Comparison of ENCODE assay signal across 15 cellular contexts in the genomic region with DNA sequence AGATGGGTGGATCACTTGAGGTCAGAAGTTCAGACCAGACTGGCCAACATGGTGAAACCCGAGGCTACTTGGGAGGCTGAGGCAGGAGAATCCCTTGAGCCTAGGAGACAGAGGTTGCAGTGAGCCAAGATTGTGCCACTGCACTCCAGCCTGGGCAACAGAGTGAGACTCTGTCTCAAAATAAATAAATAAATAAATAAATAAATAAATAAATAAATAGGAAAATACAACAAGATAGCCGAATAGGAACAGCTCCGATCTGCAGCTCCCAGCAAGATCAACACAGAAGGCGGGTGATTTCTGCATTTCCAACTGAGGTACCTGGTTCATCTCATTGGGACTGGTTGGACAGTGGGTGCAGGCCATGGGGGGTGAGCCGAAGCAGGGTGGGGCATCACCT. TPM values are rescaled to one million over a fixed set of nuclear protein-coding genes. Genes with fewer than 3 reads are reported as not detected.
"Had no signal": no experiment of that assay in that cellular context is flagged by ENCODE, and none has a peak within 500 bp of the region (broad histone marks: within the 10 kb centered on the region; RNA-seq: fewer than 3 reads in every experiment).

No MANE protein-coding gene starts in this region.

RNA-seq across cellular contexts. Expression of gene REC114, which starts 4.5 kb away (rescaled TPM):
- total RNA-seq: activated B cell treated with CpG ODN at 0.5 μM for 24 hours; activated CD4-positive, alpha-beta memory T cell treated with anti-CD3 and anti-CD28 coated beads, Interleukin-2, amount 10 ng/mL, durations not matched to agents 7 days and 5 days; activated CD4-positive, alpha-beta T cell treated with anti-CD3 and anti-CD28 coated beads, Interleukin-2, amount 10 ng/mL, durations not matched to agents 24 days and 14 days; activated CD8-positive, alpha-beta memory T cell treated with anti-CD3 and anti-CD28 coated beads, Interleukin-2, amount 10 ng/mL, durations not matched to agents 7 days and 5 days; activated CD8-positive, alpha-beta T cell treated with anti-CD3 and anti-CD28 coated beads, Interleukin-2, amount 10 ng/mL, durations not matched to agents 7 days and 5 days; activated naive CD4-positive, alpha-beta T cell treated with anti-CD3 and anti-CD28 coated beads, Interleukin-2, amount 50 U/mL, for 72 hours; activated naive CD8-positive, alpha-beta T cell treated with anti-CD3 and anti-CD28 coated beads for 36 hours; activated T-helper 2 cell treated with anti-CD3 and anti-CD28 coated beads, Interferon-gamma antibody, Interleukin-2, Interleukin-4, amounts not matched to agents 10 μg/mL and 5 μg/mL and 100 μg/mL, durations not matched to agents 14 hours and 24 hours and 36 hours; adrenal gland; aorta; astrocyte; body of pancreas; breast epithelium; cardiac septum; cerebellum had no signal
